In the genomic region with DNA sequence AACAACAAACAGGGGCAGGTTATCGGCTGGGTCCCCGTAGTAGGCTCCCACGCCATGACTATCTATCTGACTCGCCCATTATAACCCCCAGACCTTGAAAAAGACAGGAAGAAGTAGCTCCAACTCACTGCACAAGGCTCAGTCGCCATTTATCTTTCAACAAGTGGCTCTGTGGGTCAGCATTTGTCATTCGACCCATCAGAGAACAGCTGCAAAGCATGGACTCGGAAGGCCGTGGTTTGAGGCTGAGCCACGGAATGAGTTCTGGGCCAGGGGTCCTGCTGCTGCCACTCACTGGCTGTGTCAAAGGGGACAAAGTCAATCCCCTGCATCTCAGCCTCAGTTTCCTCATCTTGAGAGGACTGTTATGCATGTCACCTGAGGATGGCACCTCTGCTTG, we compare ENCODE assay signal across 24 cellular contexts.
"Had no signal": no experiment of that assay in that cellular context is flagged by ENCODE, and none has a peak within 500 bp of the region (broad histone marks: within the 10 kb centered on the region; RNA-seq: fewer than 3 reads in every experiment).

No MANE protein-coding gene starts in this region.

- H3K9me3 Mint-ChIP-seq: dendritic cell treated with granulocyte-macrophage colony-stimulating factor and Interleukin-4, amounts not matched to agents 40 ng/mL and 50 ng/mL, for 4 days; endodermal cell had no signal

- H3K27me3 ChIP-seq: colonic mucosa, gastrocnemius medialis had no signal

- H3K4me3 Mint-ChIP-seq: dendritic cell treated with granulocyte-macrophage colony-stimulating factor and Interleukin-4, amounts not matched to agents 40 ng/mL and 50 ng/mL, for 4 days; effector memory CD8-positive, alpha-beta T cell; endodermal cell; mesothelial cell of epicardium had no signal

- H3K27ac Mint-ChIP-seq: dendritic cell treated with granulocyte-macrophage colony-stimulating factor and Interleukin-4, amounts not matched to agents 40 ng/mL and 50 ng/mL, for 4 days; effector memory CD8-positive, alpha-beta T cell; endodermal cell; mesothelial cell of epicardium had no signal

- H3K9me3 ChIP-seq: colonic mucosa, esophagus squamous epithelium, gastrocnemius medialis, left lung, lower lobe of right lung, mucosa of descending colon had no signal

- H3K4me1 ChIP-seq: colonic mucosa, esophagus squamous epithelium, gastrocnemius medialis, heart right ventricle, left lung, lower lobe of right lung had no signal

- DNase-seq: colonic mucosa; cortex of kidney; effector CD8-positive, alpha-beta T cell; effector memory CD8-positive, alpha-beta T cell; endodermal cell; erythroblast; esophagus squamous epithelium; foreskin fibroblast; foreskin melanocyte; gastrocnemius medialis; glutamatergic neuron; head of caudate nucleus; heart right ventricle; hippocampal formation; left cardiac atrium; left lung; left ventricle myocardium superior; lower lobe of right lung; mesenchymal stem cell; mucosa of descending colon had no signal

- H3K4me3 ChIP-seq: colonic mucosa, esophagus squamous epithelium, gastrocnemius medialis, heart right ventricle, left lung, lower lobe of right lung, mucosa of descending colon had no signal

- ATAC-seq: effector memory CD8-positive, alpha-beta T cell; esophagus mucosa; gastrocnemius medialis; heart right ventricle; left cardiac atrium; left lung; left ventricle myocardium superior; lower lobe of right lung; mucosa of descending colon had no signal

- H3K36me3 ChIP-seq: colonic mucosa, esophagus squamous epithelium, gastrocnemius medialis, heart right ventricle, left lung, lower lobe of right lung had no signal

- H3K4me1 Mint-ChIP-seq: endodermal cell, mesothelial cell of epicardium had no signal

- H3K36me3 Mint-ChIP-seq: mesothelial cell of epicardium had no signal

- H3K27ac ChIP-seq: colonic mucosa, epithelial cell of prostate, esophagus squamous epithelium, gastrocnemius medialis, heart right ventricle, left lung, lower lobe of right lung had no signal
